Comparison of ENCODE assay signal across 8 cellular contexts in genomic region chr20:44714701-44715494, GRCh38. TPM values are rescaled to one million over a fixed set of nuclear protein-coding genes. Genes with fewer than 3 reads are reported as not detected.
DNase-seq lines count a peak whose midpoint lies in the region; ATAC-seq and TF ChIP-seq lines count a peak whose summit lies in the region.

TSS of gene CCN5 (plus strand) at chr20:44715369. CDS start at chr20:44715391, 22 bp downstream.

- H3K36me3 Mint-ChIP-seq in GM23338 (ENCODE audit: low read depth) = no peaks in the 10 kb centered on the region
- H3K36me3 Mint-ChIP-seq in CD4-positive, alpha-beta memory T cell = no peaks in the 10 kb centered on the region

- POLR2A ChIA-PET in CD4-positive, alpha-beta memory T cell (lab: Charles Lee; ENCODE audit: partially characterized antibody) = no interaction called here

- ATAC-seq in GM23338 (no peak; the same call in 2 of the 3 replicates), HG03280 (IDR thresholded peaks at IDR 0.05; ENCODE audit: unreplicated experiment) (no peak)

- no peaks in the 10 kb centered on the region for H3K4me1 Mint-ChIP-seq in GM23338
- H3K4me1 Mint-ChIP-seq in CD4-positive, alpha-beta memory T cell = no peaks in the 10 kb centered on the region

- no peak within 1 kb of the TSS for H3K4me2 ChIP-seq in GM23338

- H3K27ac Mint-ChIP-seq in GM23338 = no peak within 1 kb of the TSS
- H3K27ac Mint-ChIP-seq in CD4-positive, alpha-beta memory T cell = peak within 1 kb of the TSS in 1 of 7 donors; percentile 57

- H3K9ac ChIP-seq in colonic mucosa (ENCODE audit: low read depth in 2 of 2, low read length in 2 of 2) = peak within 1 kb of the TSS in 1 of 2 donors; percentile 14

- no peaks in the 10 kb centered on the region for H4K20me1 ChIP-seq in GM23338 (replicated peaks; ENCODE audit: insufficient read depth)

- no peaks in the 10 kb centered on the region for H3K9me3 Mint-ChIP-seq in GM23338
- H3K9me3 Mint-ChIP-seq in CD4-positive, alpha-beta memory T cell = no peaks in the 10 kb centered on the region

- H3K4me3 ChIP-seq in colonic mucosa (no peak within 1 kb of the TSS), GM23338 (no peak within 1 kb of the TSS)
- no peak within 1 kb of the TSS for H3K4me3 ChIP-seq in CD4-positive, alpha-beta memory T cell (ENCODE audit: low read length in 2 of 2)

- no peak within 1 kb of the TSS for H2AFZ ChIP-seq in GM23338

- H3K9me2 ChIP-seq in GM23338 (ENCODE audit: insufficient read depth) = no peaks in the 10 kb centered on the region

- H3K36me3 ChIP-seq in colonic mucosa (no peaks in the 10 kb centered on the region), GM23338 (ENCODE audit: insufficient read depth) (no peaks in the 10 kb centered on the region)
- H3K36me3 ChIP-seq in CD4-positive, alpha-beta memory T cell (ENCODE audit: insufficient read depth, low read length) = no peaks in the 10 kb centered on the region

- H3K4me1 ChIP-seq in colonic mucosa (peaks cover 5% of the 10 kb centered on the region), GM23338 (ENCODE audit: insufficient read depth) (no peaks in the 10 kb centered on the region)
- no peaks in the 10 kb centered on the region for H3K4me1 ChIP-seq in CD4-positive, alpha-beta memory T cell (ENCODE audit: insufficient read depth, low read length)

- no peak within 1 kb of the TSS for H3K4me3 Mint-ChIP-seq in GM23338
- no peak within 1 kb of the TSS for H3K4me3 Mint-ChIP-seq in CD4-positive, alpha-beta memory T cell

- DNase-seq in C1 segment of cervical spinal cord (lab: John Stamatoyannopoulos, UW) (peak in 10 of 14 donors; percentile 21 to 75 (median 36)), NCI-H2171 treated with DMSO at 0.1 percent for 48 hours (lab: John Stamatoyannopoulos, UW) (peak; percentile 43), colonic mucosa (peak; percentile 92), midbrain (lab: John Stamatoyannopoulos, UW) (peak; percentile 65), GM23338 (ENCODE audit: low spot score) (no peak), islet precursor cell (no peak)
- DNase-seq in CD4-positive, alpha-beta memory T cell = no peak

- H3K27ac ChIP-seq in colonic mucosa (no peak within 1 kb of the TSS), GM23338 (ENCODE audit: low read depth) (no peak within 1 kb of the TSS)
- no peak within 1 kb of the TSS for H3K27ac ChIP-seq in CD4-positive, alpha-beta memory T cell (ENCODE audit: low read depth, low read length)

- no peaks in the 10 kb centered on the region for H3K79me2 ChIP-seq in GM23338 (replicated peaks; ENCODE audit: insufficient read depth)

- intact Hi-C loops in colonic mucosa (cut with DNase I) = no loop called here
- intact Hi-C loops in CD4-positive, alpha-beta memory T cell (cut with micrococcal nuclease) = no loop called here

- H3K27me3 ChIP-seq in colonic mucosa = no peaks in the 10 kb centered on the region
- H3K27me3 ChIP-seq in GM23338 (ENCODE audit: insufficient read depth) = no peaks in the 10 kb centered on the region
- H3K27me3 ChIP-seq in CD4-positive, alpha-beta memory T cell (ENCODE audit: insufficient read depth, low read length) = no peaks in the 10 kb centered on the region

- CTCF ChIA-PET in CD4-positive, alpha-beta memory T cell (lab: Charles Lee; ENCODE audit: partially characterized antibody) = interaction anchor here (1.1 kb wide), 1 partner anchor 12 kb away, joined by 3 read pairs; no protein-coding TSS in a partner anchor

- H3K27me3 Mint-ChIP-seq in GM23338 (ENCODE audit: insufficient read depth, low read depth, poor library complexity) = peaks cover 10% of the 10 kb centered on the region
- H3K27me3 Mint-ChIP-seq in CD4-positive, alpha-beta memory T cell = peaks cover 2 to 5% of the 10 kb centered on the region in 2 donors

- TF ChIP-seq CTCF in colonic mucosa (IDR thresholded peaks at IDR 0.05) (no peak), GM23338 (conservative IDR thresholded peaks at IDR 0.05; ENCODE audit: low read depth in 2 of 2) (no peak)

- H3F3A ChIP-seq in GM23338 (replicated peaks; ENCODE audit: low read depth) = no peaks in the 10 kb centered on the region

- no peaks in the 10 kb centered on the region for H3K9me3 ChIP-seq in colonic mucosa
- H3K9me3 ChIP-seq in CD4-positive, alpha-beta memory T cell (ENCODE audit: control insufficient read depth in 1 of 2, low read length in 2 of 2) = no peaks in the 10 kb centered on the region

TF ChIP-seq in GM23338, 12 proteins besides CTCF, POLR2A, EP300 and RAD21:
- TF ChIP-seq ZNF114 (CRISPR knock-in tag; IDR thresholded peaks at IDR 0.05) = no peak
- no peak for TF ChIP-seq STAT1 (IDR thresholded peaks at IDR 0.05; ENCODE audit: unreplicated experiment)
- no peak for TF ChIP-seq JUNB (IDR thresholded peaks at IDR 0.05; ENCODE audit: unreplicated experiment)
- TF ChIP-seq ETS1 (IDR thresholded peaks at IDR 0.05) = no peak
- TF ChIP-seq NANOG (IDR thresholded peaks at IDR 0.05; ENCODE audit: borderline replicate concordance) = no peak
- no peak for TF ChIP-seq REST (IDR thresholded peaks at IDR 0.05; ENCODE audit: unreplicated experiment)
- TF ChIP-seq EZH2 (IDR thresholded peaks at IDR 0.05; ENCODE audit: low read depth, unreplicated experiment) = no peak

RNA-seq across cellular contexts. Expression of gene CCN5, which starts in this region (rescaled TPM):
- total RNA-seq in colonic mucosa = 1 to 10 TPM in 1 of 2 donors, under 1 TPM in 1; 0.84 to 2.9 TPM
- total RNA-seq in GM23338 (2014; rRNA removed; shearing (Covaris generic)) = not detected in 2 replicates
- not detected in 2 replicates for polyA plus RNA-seq in GM23338 (2016; fragmentation: Nextera tagmentation; extraction: Ambion mirVana)
- total RNA-seq in CD4-positive, alpha-beta memory T cell = not detected
- not detected for polyA plus RNA-seq in CD4-positive, alpha-beta memory T cell

Comparison
In these comparisons a context has a peak if more than half of its experiments do, and no peak if none do; other contexts are left out.
1. DNase-seq: peak in C1 segment of cervical spinal cord (10 of 14), NCI-H2171 treated with DMSO at 0.1 percent for 48 hours (single experiment), colonic mucosa (single experiment) and midbrain (single experiment); none in GM23338 (single experiment), islet precursor cell (single experiment) and CD4-positive, alpha-beta memory T cell (0 of 5).